ENCODE assay signal across 6 cellular contexts in genomic region chr19:38375748-38376147, GRCh38. TPM values are rescaled to one million over a fixed set of nuclear protein-coding genes. Genes with fewer than 3 reads are reported as not detected.
DNase-seq lines count a peak whose midpoint lies in the region; ATAC-seq and TF ChIP-seq lines count a peak whose summit lies in the region.

No MANE protein-coding gene starts in this region.

- peaks cover 0 to 28% of the 10 kb centered on the region in 2 donors for H3K4me1 ChIP-seq in right atrium auricular region

- H3K27me3 ChIP-seq in right atrium auricular region, result no peaks in the 10 kb centered on the region

- TF ChIP-seq CTCF in right atrium auricular region (IDR thresholded peaks at IDR 0.05), result no peak

- peaks cover 40% of the 10 kb centered on the region for H3K36me3 ChIP-seq in right atrium auricular region

- intact Hi-C loops in Right ventricle myocardium superior (cut with DNase I), result loop anchor here (2.0 kb wide), 1 partner anchor 41 kb away; the partner anchor contains the start of gene CATSPERG
- intact Hi-C loops in left cardiac atrium (cut with DNase I), result no loop called here

- H3K4me3 ChIP-seq in right atrium auricular region, result peak overlapping the region; percentile 82 to 91

- ATAC-seq in Right ventricle myocardium superior (ENCODE audit: poor library complexity) (peak; percentile 17), left cardiac atrium (no peak), HG02970 (IDR thresholded peaks at IDR 0.05; ENCODE audit: low FRiP score, unreplicated experiment) (no peak), HG03139 (IDR thresholded peaks at IDR 0.05; ENCODE audit: unreplicated experiment) (no peak), GM19328 (IDR thresholded peaks at IDR 0.05; ENCODE audit: unreplicated experiment) (no peak)

- H3K9me3 ChIP-seq in right atrium auricular region, result no peaks in the 10 kb centered on the region

- H3K27ac ChIP-seq in right atrium auricular region, result peak overlapping the region; percentile 91 to 92

- DNase-seq in Right ventricle myocardium superior, result no peak
- DNase-seq in left cardiac atrium, result no peak
- no peak for DNase-seq in right atrium auricular region (ENCODE audit: low spot score)

RNA-seq across cellular contexts. Expression of gene PSMD8, which starts 1.4 kb away (rescaled TPM):
- total RNA-seq in Right ventricle myocardium superior, result 299 TPM
- 100 to 1,000 TPM; 216 to 290 TPM for total RNA-seq in left cardiac atrium
- 100 to 1,000 TPM; 403 to 603 TPM for total RNA-seq in right atrium auricular region

RNA-seq across cellular contexts. Expression of gene GGN, which starts 12.1 kb away (rescaled TPM):
- total RNA-seq in Right ventricle myocardium superior (0.27 TPM), left cardiac atrium (under 1 TPM; 0.15 to 0.34 TPM), right atrium auricular region (1 to 10 TPM in 1 of 2 donors, under 1 TPM in 1; 0.37 to 1.3 TPM)

RNA-seq across cellular contexts. Expression of gene SPRED3, which starts 12.7 kb away (rescaled TPM):
- total RNA-seq in Right ventricle myocardium superior (0.40 TPM), left cardiac atrium (1 to 10 TPM in 1 of 2 donors, under 1 TPM in 1; 0.24 to 3.2 TPM), right atrium auricular region (under 1 TPM; 0.56 to 0.67 TPM)

RNA-seq across cellular contexts. Expression of gene FAM98C, which starts 27.1 kb away (rescaled TPM):
- total RNA-seq in Right ventricle myocardium superior (10.5 TPM), left cardiac atrium (10 to 100 TPM; 12.6 to 13.7 TPM), right atrium auricular region (10 to 100 TPM; 11.9 to 19.8 TPM)

RNA-seq across cellular contexts. Expression of gene CATSPERG, which starts 40.1 kb away (rescaled TPM):
- 0.86 TPM for total RNA-seq in Right ventricle myocardium superior
- 1 to 10 TPM in 1 of 2 donors, under 1 TPM in 1; 0.91 to 1.9 TPM for total RNA-seq in left cardiac atrium
- total RNA-seq in right atrium auricular region, result 1 to 10 TPM in 1 of 2 donors, under 1 TPM in 1; 0.22 to 2.7 TPM
